Comparison of ENCODE assay signal across 8 cellular contexts in the genomic region with DNA sequence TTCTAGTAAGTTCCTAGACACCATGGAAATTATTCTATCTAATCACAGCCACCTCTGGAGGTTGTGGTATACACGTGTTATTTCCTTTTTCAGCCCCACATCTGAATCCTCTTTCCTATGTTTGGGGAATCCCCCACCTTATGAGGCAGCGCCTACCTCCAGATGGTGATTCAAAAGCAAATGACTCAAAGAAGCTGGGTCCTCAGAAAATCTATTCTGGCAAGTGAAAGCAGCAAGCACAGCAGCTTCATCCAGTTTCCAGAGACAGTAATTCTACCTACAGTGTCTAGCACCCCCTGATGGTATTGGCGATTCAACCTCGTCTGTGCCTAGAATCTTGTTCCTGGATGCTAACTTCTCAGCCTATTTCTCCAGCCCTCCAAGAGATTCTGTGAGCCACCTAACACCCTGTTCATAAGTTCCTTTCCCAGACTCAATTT. TPM values are rescaled to one million over a fixed set of nuclear protein-coding genes. Genes with fewer than 3 reads are reported as not detected.
A peak's percentile ranks its signal among the peaks of the same experiment; 100 is the strongest.
DNase-seq lines count a peak whose midpoint lies in the region; ATAC-seq lines count a peak whose summit lies in the region.

No MANE protein-coding gene starts in this region.

- H3K9ac ChIP-seq in iPS-18a (ENCODE audit: low read length) = peak overlapping the region; percentile 14

- no peaks in the 10 kb centered on the region for H3K27me3 Mint-ChIP-seq in CD4-positive, CD25-positive, alpha-beta regulatory T cell
- H3K27me3 Mint-ChIP-seq in activated naive CD4-positive, alpha-beta T cell treated with anti-CD3 and anti-CD28 coated beads, Interleukin-2, amount 50 U/mL, for 24 hours = no peaks in the 10 kb centered on the region

- DNase-seq in CD4-positive, CD25-positive, alpha-beta regulatory T cell = peak; percentile 2 to 78 (median 31)
- DNase-seq in RPMI8226 = peak; percentile 95
- DNase-seq in stimulated activated CD4-positive, alpha-beta T cell treated with anti-CD3 and anti-CD28 coated beads, Interleukin-1b, Interleukin-23, amount 100 ng/mL, for 48 hours = peak; percentile 75
- no peak for DNase-seq in NCI-H1048 (lab: John Stamatoyannopoulos, UW)

- H3K4me1 Mint-ChIP-seq in CD4-positive, CD25-positive, alpha-beta regulatory T cell = peaks cover 14 to 25% (median 18%) of the 10 kb centered on the region in 4 donors
- H3K4me1 Mint-ChIP-seq in activated naive CD4-positive, alpha-beta T cell treated with anti-CD3 and anti-CD28 coated beads, Interleukin-2, amount 50 U/mL, for 24 hours = peaks cover 42% of the 10 kb centered on the region

- H3K27me3 ChIP-seq in CD4-positive, CD25-positive, alpha-beta regulatory T cell (ENCODE audit: control insufficient read depth, insufficient read depth, low read length) = no peaks in the 10 kb centered on the region
- H3K27me3 ChIP-seq in iPS-18a (ENCODE audit: control insufficient read depth, insufficient read depth, low read length) = no peaks in the 10 kb centered on the region

- H3K27ac ChIP-seq in CD4-positive, CD25-positive, alpha-beta regulatory T cell (ENCODE audit: insufficient read depth, low read length, poor library complexity, severe bottlenecking) = no peak overlapping the region
- H3K27ac ChIP-seq in iPS-18a (ENCODE audit: low read length) = no peak overlapping the region

- H3K4me1 ChIP-seq in CD4-positive, CD25-positive, alpha-beta regulatory T cell (ENCODE audit: control insufficient read depth, insufficient read depth, low read length, poor library complexity, severe bottlenecking) = peaks cover 10% of the 10 kb centered on the region
- H3K4me1 ChIP-seq in iPS-18a (ENCODE audit: control insufficient read depth, low read depth, low read length) = peaks cover 23% of the 10 kb centered on the region

- H3K36me3 Mint-ChIP-seq in CD4-positive, CD25-positive, alpha-beta regulatory T cell = peaks cover 13% of the 10 kb centered on the region
- peaks cover 14% of the 10 kb centered on the region for H3K36me3 Mint-ChIP-seq in activated naive CD4-positive, alpha-beta T cell treated with anti-CD3 and anti-CD28 coated beads, Interleukin-2, amount 50 U/mL, for 24 hours

- no peaks in the 10 kb centered on the region for H3K9me3 Mint-ChIP-seq in CD4-positive, CD25-positive, alpha-beta regulatory T cell
- H3K9me3 Mint-ChIP-seq in activated naive CD4-positive, alpha-beta T cell treated with anti-CD3 and anti-CD28 coated beads, Interleukin-2, amount 50 U/mL, for 24 hours = no peaks in the 10 kb centered on the region

- H3K27ac Mint-ChIP-seq in CD4-positive, CD25-positive, alpha-beta regulatory T cell = peak overlapping the region in 2 of 3 donors; percentile 48 to 53
- H3K27ac Mint-ChIP-seq in activated naive CD4-positive, alpha-beta T cell treated with anti-CD3 and anti-CD28 coated beads, Interleukin-2, amount 50 U/mL, for 24 hours = peak overlapping the region; percentile 92

- H3K4me3 Mint-ChIP-seq in CD4-positive, CD25-positive, alpha-beta regulatory T cell = peak overlapping the region in 1 of 4 donors; percentile 39
- peak overlapping the region; percentile 78 for H3K4me3 Mint-ChIP-seq in activated naive CD4-positive, alpha-beta T cell treated with anti-CD3 and anti-CD28 coated beads, Interleukin-2, amount 50 U/mL, for 24 hours

- ATAC-seq in CD4-positive, CD25-positive, alpha-beta regulatory T cell (ENCODE audit: low read depth in 2 of 2) = peak; percentile 87
- ATAC-seq in GM18907 (IDR thresholded peaks at IDR 0.05; ENCODE audit: unreplicated experiment) = peak; percentile 90
- ATAC-seq in HG03097 (IDR thresholded peaks at IDR 0.05; ENCODE audit: low FRiP score, unreplicated experiment) = peak; percentile 74

- no peak overlapping the region for H3K4me3 ChIP-seq in CD4-positive, CD25-positive, alpha-beta regulatory T cell (ENCODE audit: low read depth, low read length)
- no peak overlapping the region for H3K4me3 ChIP-seq in iPS-18a (ENCODE audit: low read length)

- no peaks in the 10 kb centered on the region for H3K9me3 ChIP-seq in CD4-positive, CD25-positive, alpha-beta regulatory T cell (ENCODE audit: control insufficient read depth in 2 of 2, low read length in 2 of 2)
- H3K9me3 ChIP-seq in iPS-18a (ENCODE audit: control insufficient read depth, low read depth, low read length) = no peaks in the 10 kb centered on the region

- no peaks in the 10 kb centered on the region for H3K36me3 ChIP-seq in CD4-positive, CD25-positive, alpha-beta regulatory T cell (ENCODE audit: control insufficient read depth, insufficient read depth, low read length)
- no peaks in the 10 kb centered on the region for H3K36me3 ChIP-seq in iPS-18a (ENCODE audit: control insufficient read depth, low read depth, low read length)

RNA-seq across cellular contexts. Expression of gene STRBP, which starts 43.0 kb away (rescaled TPM):
- total RNA-seq in CD4-positive, CD25-positive, alpha-beta regulatory T cell = 16.8 TPM
- polyA plus RNA-seq in CD4-positive, CD25-positive, alpha-beta regulatory T cell = 10 to 100 TPM; 14.9 to 18.2 (median 15.2) TPM
